1 cellular context compared by ENCODE assay signal in genomic region chr1:28232558-28233263, GRCh38.
TF ChIP-seq lines count a peak whose summit lies in the region.

Gene DNAJC8, minus strand, starts transcription at chr1:28233029. Its CDS starts 31 bp downstream, at chr1:28232998.

TF ChIP-seq in A549, 52 proteins besides CTCF, POLR2A, EP300 and RAD21 (continued from another document):
- no peak for TF ChIP-seq SMC3 (IDR thresholded peaks at IDR 0.05)
- peak in 1 of 2 experiments; percentile 52; a peak in 2 of 5 replicates for TF ChIP-seq JUN (IDR thresholded peaks at IDR 0.05)
- TF ChIP-seq CBX8 (IDR thresholded peaks at IDR 0.05), result no peak
- no peak for TF ChIP-seq HMGXB4 (CRISPR knock-in tag; IDR thresholded peaks at IDR 0.05; ENCODE audit: borderline replicate concordance)
- 0 out of 2 replicates have a peak, but pooled peaks have one; percentile 63 for TF ChIP-seq E2F6 (IDR thresholded peaks at IDR 0.05; ENCODE audit: borderline replicate concordance, low read depth)
- TF ChIP-seq ZNF302 (CRISPR knock-in tag; IDR thresholded peaks at IDR 0.05), result no peak
- TF ChIP-seq ESRRA (IDR thresholded peaks at IDR 0.05; ENCODE audit: borderline replicate concordance, low read length), result no peak
- no peak for TF ChIP-seq TFCP2L1 (CRISPR knock-in tag; IDR thresholded peaks at IDR 0.05)
- no peak for TF ChIP-seq REST (IDR thresholded peaks at IDR 0.05)
- TF ChIP-seq CEBPB (IDR thresholded peaks at IDR 0.05), result no peak
- no peak for TF ChIP-seq MYC (IDR thresholded peaks at IDR 0.05; ENCODE audit: borderline replicate concordance, low read length)
- no peak for TF ChIP-seq RARB (CRISPR knock-in tag; IDR thresholded peaks at IDR 0.05)
- no peak for TF ChIP-seq FOSL2 (IDR thresholded peaks at IDR 0.05)
- no peak for TF ChIP-seq FOSL2 (CRISPR knock-in tag; IDR thresholded peaks at IDR 0.05)
- no peak for TF ChIP-seq FOSB (CRISPR knock-in tag; IDR thresholded peaks at IDR 0.05)
- TF ChIP-seq HOXB5 (CRISPR knock-in tag; IDR thresholded peaks at IDR 0.05), result no peak
- no peak for TF ChIP-seq TP53 (CRISPR knock-in tag; IDR thresholded peaks at IDR 0.05)
- no peak for TF ChIP-seq CBX2 (IDR thresholded peaks at IDR 0.05; ENCODE audit: borderline replicate concordance, low read depth)
- no peak for TF ChIP-seq RFX5 (IDR thresholded peaks at IDR 0.05)
- no peak for TF ChIP-seq FOXS1 (CRISPR knock-in tag; IDR thresholded peaks at IDR 0.05)
- peak; percentile 78 for TF ChIP-seq BHLHE40 (IDR thresholded peaks at IDR 0.05; ENCODE audit: low read depth, low read length)
- TF ChIP-seq MAFK (IDR thresholded peaks at IDR 0.05; ENCODE audit: partially characterized antibody), result no peak
- TF ChIP-seq HOXA7 (CRISPR knock-in tag; IDR thresholded peaks at IDR 0.05), result no peak
- no peak for TF ChIP-seq EHF (CRISPR knock-in tag; IDR thresholded peaks at IDR 0.05)
- no peak for TF ChIP-seq CHD4 (IDR thresholded peaks at IDR 0.05; ENCODE audit: borderline replicate concordance)
- no peak for TF ChIP-seq RCOR1 (IDR thresholded peaks at IDR 0.05; ENCODE audit: low read depth, low read length)
- TF ChIP-seq POLR2AphosphoS2 (conservative IDR thresholded peaks at IDR 0.05; ENCODE audit: low read length), result no peak
